ENCODE assay signal across 1 cellular context in the genomic region with DNA sequence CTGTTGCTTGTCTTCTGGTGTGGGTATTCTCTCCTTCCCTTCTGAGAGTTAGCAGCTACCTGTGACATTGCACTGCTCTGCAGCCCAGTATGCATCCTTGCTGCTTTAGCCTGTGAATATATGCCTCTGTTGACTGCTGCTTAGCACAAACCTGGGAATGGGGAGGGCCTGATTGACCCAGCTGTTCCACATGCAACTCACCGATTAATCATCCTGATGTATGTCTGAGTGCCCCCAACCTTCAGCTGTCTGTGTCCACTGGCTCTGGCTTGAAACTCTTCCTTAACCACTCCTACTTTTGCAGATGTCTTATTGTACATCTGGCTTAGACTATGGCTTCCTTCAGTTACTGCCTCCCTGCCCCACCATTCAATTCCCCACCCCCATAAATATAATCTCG.
TF ChIP-seq lines count a peak whose summit lies in the region.

No MANE protein-coding gene starts in this region.

TF ChIP-seq in SK-N-SH treated with all-trans-retinoic acid at 6 μM for 48 hours, 23 proteins besides CTCF, POLR2A, EP300 and RAD21 (continued from another document):
- no peak for TF ChIP-seq TSHZ2 (CRISPR knock-in tag; IDR thresholded peaks at IDR 0.05)
